10 cellular contexts compared by ENCODE assay signal in genomic region chr9:127546125-127546832, GRCh38.
DNase-seq lines count a peak whose midpoint lies in the region; ATAC-seq, FAIRE-seq and TF ChIP-seq lines count a peak whose summit lies in the region.
"Had no signal": no experiment of that assay in that cellular context is flagged by ENCODE, and none has a peak within 500 bp of the region (broad histone marks: within the 10 kb centered on the region; RNA-seq: fewer than 3 reads in every experiment).

No MANE protein-coding gene starts in this region.

- no peaks in the 10 kb centered on the region for H3K36me3 Mint-ChIP-seq in T-helper 2 cell treated with Interferon-gamma antibody and Interleukin-4, amounts not matched to agents 5 μg/mL and 100 μg/mL, for 36 hours (ENCODE audit: low read depth)
- H3K36me3 Mint-ChIP-seq in astrocyte (ENCODE audit: low read depth, unreplicated experiment): peaks cover 28% of the 10 kb centered on the region

- ATAC-seq in lower lobe of right lung (no peak), GM18511 (IDR thresholded peaks at IDR 0.05; ENCODE audit: unreplicated experiment) (no peak)

- H3K27me3 ChIP-seq in astrocyte (ENCODE audit: insufficient read depth, low read length): no peaks in the 10 kb centered on the region
- no peaks in the 10 kb centered on the region for H3K27me3 ChIP-seq in lower lobe of right lung (ENCODE audit: low read depth)
- no peaks in the 10 kb centered on the region for H3K27me3 ChIP-seq in suprapubic skin

- peak overlapping the region; percentile 76 for H3K9ac ChIP-seq in astrocyte (ENCODE audit: low read length)

- WGBS in suprapubic skin: 68% methylated on average over 12 of the region's 14 CpGs

- peak overlapping the region; percentile 28 for H3K27ac Mint-ChIP-seq in T-helper 2 cell treated with Interferon-gamma antibody and Interleukin-4, amounts not matched to agents 5 μg/mL and 100 μg/mL, for 36 hours
- peak overlapping the region; percentile 89 for H3K27ac Mint-ChIP-seq in astrocyte (ENCODE audit: unreplicated experiment)

- H3K9me3 ChIP-seq in astrocyte (ENCODE audit: insufficient read depth, low read depth, low read length) (no peaks in the 10 kb centered on the region), lower lobe of right lung (no peaks in the 10 kb centered on the region), suprapubic skin (no peaks in the 10 kb centered on the region)

- H4K20me1 ChIP-seq in astrocyte (ENCODE audit: insufficient read depth, low read length): peaks cover 91% of the 10 kb centered on the region

- H3K36me3 ChIP-seq in astrocyte (ENCODE audit: insufficient read depth, low read length): peaks cover 8% of the 10 kb centered on the region
- H3K36me3 ChIP-seq in lower lobe of right lung: peaks cover 13% of the 10 kb centered on the region
- no peaks in the 10 kb centered on the region for H3K36me3 ChIP-seq in suprapubic skin

- no peak for TF ChIP-seq EP300 in suprapubic skin (IDR thresholded peaks at IDR 0.05)

- H2AFZ ChIP-seq in astrocyte (ENCODE audit: low read depth, low read length): no peak overlapping the region

- H3K4me3 Mint-ChIP-seq in T-helper 2 cell treated with Interferon-gamma antibody and Interleukin-4, amounts not matched to agents 5 μg/mL and 100 μg/mL, for 36 hours: no peak overlapping the region
- peak overlapping the region; percentile 23 for H3K4me3 Mint-ChIP-seq in astrocyte (ENCODE audit: unreplicated experiment)

- H3K4me1 ChIP-seq in astrocyte (ENCODE audit: insufficient read depth, low read length): peaks cover 58% of the 10 kb centered on the region
- H3K4me1 ChIP-seq in lower lobe of right lung: peaks cover 97% of the 10 kb centered on the region
- H3K4me1 ChIP-seq in suprapubic skin: peaks cover 88% of the 10 kb centered on the region

- H3K27me3 Mint-ChIP-seq in T-helper 2 cell treated with Interferon-gamma antibody and Interleukin-4, amounts not matched to agents 5 μg/mL and 100 μg/mL, for 36 hours (ENCODE audit: low read depth): no peaks in the 10 kb centered on the region
- H3K27me3 Mint-ChIP-seq in astrocyte (ENCODE audit: low read depth, unreplicated experiment): no peaks in the 10 kb centered on the region

- peak overlapping the region; percentile 66 for H3K4me2 ChIP-seq in astrocyte (ENCODE audit: low read length)

- H3K4me1 Mint-ChIP-seq in T-helper 2 cell treated with Interferon-gamma antibody and Interleukin-4, amounts not matched to agents 5 μg/mL and 100 μg/mL, for 36 hours (ENCODE audit: low read depth): peaks cover 9% of the 10 kb centered on the region
- H3K4me1 Mint-ChIP-seq in astrocyte (ENCODE audit: low read depth, unreplicated experiment): peaks cover 54% of the 10 kb centered on the region

- H3K27ac ChIP-seq in astrocyte (ENCODE audit: low read depth, low read length): peak overlapping the region; percentile 86
- H3K27ac ChIP-seq in lower lobe of right lung: peak overlapping the region; percentile 80
- peak overlapping the region; percentile 85 for H3K27ac ChIP-seq in suprapubic skin
- H3K27ac ChIP-seq: WERI-Rb-1 had no signal

- no peak for FAIRE-seq in astrocyte (lab: Jason Lieb, UNC)

- H3K9me3 Mint-ChIP-seq in T-helper 2 cell treated with Interferon-gamma antibody and Interleukin-4, amounts not matched to agents 5 μg/mL and 100 μg/mL, for 36 hours: no peaks in the 10 kb centered on the region
- no peaks in the 10 kb centered on the region for H3K9me3 Mint-ChIP-seq in astrocyte (ENCODE audit: unreplicated experiment)

- no peak for TF ChIP-seq POLR2A in suprapubic skin (IDR thresholded peaks at IDR 0.05)

- in situ Hi-C loops in GM13976 (cut with MboI; ENCODE audit: low sequenced_read_pairs, unreplicated experiment): no loop called here

- H3K4me3 ChIP-seq in astrocyte (ENCODE audit: insufficient read depth, low read depth, low read length) (no peak overlapping the region), lower lobe of right lung (no peak overlapping the region), suprapubic skin (no peak overlapping the region)

- no peak for TF ChIP-seq CTCF in astrocyte (IDR thresholded peaks at IDR 0.05; ENCODE audit: insufficient read depth, low read depth, low read length)
- TF ChIP-seq CTCF in lower lobe of right lung (IDR thresholded peaks at IDR 0.05): no peak
- TF ChIP-seq CTCF in suprapubic skin (IDR thresholded peaks at IDR 0.05): no peak
- TF ChIP-seq CTCF in GM13976 (IDR thresholded peaks at IDR 0.05; ENCODE audit: borderline replicate concordance, control extremely low read depth, extremely low read depth, insufficient read depth, missing control alignments): no peak

- peaks cover 98% of the 10 kb centered on the region for H3K79me2 ChIP-seq in astrocyte (ENCODE audit: insufficient read depth, low read length)

- DNase-seq in T-helper 2 cell treated with Interferon-gamma antibody and Interleukin-4, amounts not matched to agents 5 μg/mL and 100 μg/mL, for 36 hours (ENCODE audit: low spot score): no peak
- DNase-seq in T-helper 2 cell (no peak), astrocyte (ENCODE audit: low read depth) (no peak), lower lobe of right lung (no peak), suprapubic skin (ENCODE audit: low spot score in 2 of 2) (no peak), DMS 273 (lab: John Stamatoyannopoulos, UW; ENCODE audit: unreplicated experiment) (no peak), GM13976 (ENCODE audit: low spot score) (no peak)
- DNase-seq: stimulated activated naive CD4-positive, alpha-beta T cell treated with Interleukin-2 at 50 U/mL for 16 hours; WERI-Rb-1 had no signal

- intact Hi-C loops in lower lobe of right lung (cut with DNase I): no loop called here
